ENCODE assay signal across 8 cellular contexts in the genomic region with DNA sequence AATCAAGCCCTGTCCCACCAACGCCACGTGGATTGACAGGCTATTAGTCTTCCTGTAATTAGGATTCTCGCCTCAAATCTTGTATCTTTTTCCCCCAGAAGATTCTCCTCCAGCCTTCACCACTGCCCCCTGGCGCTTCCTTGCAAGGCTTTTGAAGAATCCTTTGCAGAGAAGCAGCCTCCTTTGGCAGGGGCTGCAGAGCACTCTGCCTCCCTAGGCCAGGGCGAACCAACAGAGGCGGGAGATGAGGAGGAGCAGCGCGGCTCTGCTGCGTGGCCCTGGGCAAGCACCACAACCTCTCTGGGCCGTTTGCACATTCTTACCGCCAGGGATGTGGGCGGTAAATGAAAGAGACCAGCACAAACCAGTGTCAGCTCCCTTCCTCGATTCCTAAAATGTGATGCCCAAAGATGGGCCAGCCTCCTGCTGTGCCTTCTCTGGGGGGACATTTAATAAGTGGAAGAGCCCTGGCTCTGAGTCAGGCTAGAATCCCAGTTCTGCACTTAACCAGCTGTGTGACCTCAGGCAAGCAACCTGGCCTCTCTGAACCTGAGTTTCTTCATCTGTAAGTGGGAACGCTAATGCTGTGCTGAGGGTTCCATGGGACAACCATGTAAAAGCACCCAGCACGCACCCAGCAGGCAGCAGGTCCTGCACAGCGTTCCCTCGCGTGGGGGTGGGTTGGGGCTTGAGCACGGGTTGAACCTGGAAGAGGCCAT.
DNase-seq lines count a peak whose midpoint lies in the region; ATAC-seq and TF ChIP-seq lines count a peak whose summit lies in the region.

No MANE protein-coding gene starts in this region.

- H3K4me3 ChIP-seq in gastroesophageal sphincter = peak overlapping the region in 1 of 2 donors; percentile 36

- intact Hi-C loops in sciatic nerve (cut with DNase I) = loop anchor here (2.0 kb wide), 1 partner anchor 196 kb away; no protein-coding TSS in a partner anchor

- no peaks in the 10 kb centered on the region for H3K27me3 ChIP-seq in gastroesophageal sphincter

- peak; percentile 16 for ATAC-seq in GM18511 (IDR thresholded peaks at IDR 0.05; ENCODE audit: unreplicated experiment)
- no peak for ATAC-seq in gastroesophageal sphincter
- peak; percentile 23 for ATAC-seq in sciatic nerve
- no peak for ATAC-seq in GM19023 (IDR thresholded peaks at IDR 0.05; ENCODE audit: unreplicated experiment)

- WGBS in gastroesophageal sphincter (ENCODE audit: low coverage in 1 of 2), 2 donors = 10 to 46% methylated on average over 6 to 7 of the region's 19 CpGs

- TF ChIP-seq EP300 in gastroesophageal sphincter (IDR thresholded peaks at IDR 0.05) = no peak

- H3K9me3 ChIP-seq in gastroesophageal sphincter = no peaks in the 10 kb centered on the region

- H3K27ac ChIP-seq in gastroesophageal sphincter = peak overlapping the region in 3 of 4 donors; percentile 86 to 87 (median 87)

- H3K4me1 ChIP-seq in gastroesophageal sphincter = peaks cover 0 to 27% (median 11%) of the 10 kb centered on the region in 3 donors

- peak; percentile 23 for DNase-seq in RPMI8226
- DNase-seq in sciatic nerve (ENCODE audit: low spot score) = peak; percentile 59
- DNase-seq in dedifferentiated amniotic fluid mesenchymal stem cell (ENCODE audit: extremely low spot score) = no peak
- DNase-seq in GM03348 (ENCODE audit: low spot score) = no peak
- no peak for DNase-seq in NCI-H2107 treated with DMSO at 0.1 percent for 48 hours (lab: John Stamatoyannopoulos, UW; ENCODE audit: unreplicated experiment)

- TF ChIP-seq CTCF in gastroesophageal sphincter (IDR thresholded peaks at IDR 0.05) = no peak

- no peak for TF ChIP-seq POLR2A in gastroesophageal sphincter (IDR thresholded peaks at IDR 0.05)

- no peaks in the 10 kb centered on the region for H3K36me3 ChIP-seq in gastroesophageal sphincter

Comparison
In these comparisons a context has a peak if more than half of its experiments do, and no peak if none do; other contexts are left out.
1. ATAC-seq: peak in GM18511 (single experiment) and sciatic nerve (single experiment); none in gastroesophageal sphincter (single experiment) and GM19023 (single experiment).
2. DNase-seq: peak in RPMI8226 (single experiment) and sciatic nerve (single experiment); none in dedifferentiated amniotic fluid mesenchymal stem cell (single experiment), GM03348 (single experiment) and NCI-H2107 treated with DMSO at 0.1 percent for 48 hours (single experiment).